In genomic region chr17:31738488-31738887, GRCh38 we compare ENCODE assay signal across 27 cellular contexts.
DNase-seq lines count a peak whose midpoint lies in the region; ATAC-seq and TF ChIP-seq lines count a peak whose summit lies in the region.
"Had no signal": no experiment of that assay in that cellular context is flagged by ENCODE, and none has a peak within 500 bp of the region (broad histone marks: within the 10 kb centered on the region; RNA-seq: fewer than 3 reads in every experiment).

No MANE protein-coding gene starts in this region.

- POLR2A ChIA-PET in Panc1 (lab: Charles Lee): no interaction called here

- 0 out of 2 replicates have a peak overlapping the region, but pooled peaks have one; percentile 3 for H3K27ac ChIP-seq in Panc1 (ENCODE audit: low read length)
- H3K27ac ChIP-seq in tibial artery: peak overlapping the region; percentile 56 to 67
- H3K27ac ChIP-seq in upper lobe of right lung: no peak overlapping the region
- H3K27ac ChIP-seq: breast epithelium, epithelial cell of prostate, ovary, PC-9, tibial nerve, WERI-Rb-1 had no signal

- in situ Hi-C loops in Panc1 (cut with HindIII; ENCODE audit: low pct_unique_long_range_greater_than_20kb, low sequenced_read_pairs): no loop called here

- CTCF ChIA-PET in Panc1 (lab: Charles Lee): interaction anchor here (0.5 kb wide), 1 partner anchor 70 kb away, joined by 5 read pairs; no protein-coding TSS in a partner anchor

- H3K36me3 ChIP-seq in Panc1 (ENCODE audit: control insufficient read depth, insufficient read depth, low read length) (no peaks in the 10 kb centered on the region), tibial artery (no peaks in the 10 kb centered on the region), upper lobe of right lung (no peaks in the 10 kb centered on the region)
- H3K36me3 ChIP-seq: breast epithelium, ovary, tibial nerve, WERI-Rb-1 had no signal

- H3K4me3 ChIP-seq in Panc1 (ENCODE audit: low read depth in 2 of 2, low read length in 2 of 2) (no peak overlapping the region), tibial artery (no peak overlapping the region), upper lobe of right lung (no peak overlapping the region)
- H3K4me3 ChIP-seq: breast epithelium, ovary, PC-9, tibial nerve had no signal

- H3K27me3 ChIP-seq in Panc1 (ENCODE audit: control insufficient read depth, insufficient read depth, low read length) (no peaks in the 10 kb centered on the region), tibial artery (no peaks in the 10 kb centered on the region), upper lobe of right lung (no peaks in the 10 kb centered on the region)
- H3K27me3 ChIP-seq: breast epithelium, ovary, tibial nerve had no signal

- no peak for DNase-seq in Panc1 (ENCODE audit: low read depth, low spot score)
- DNase-seq in fibroblast of gingiva (ENCODE audit: low read depth): peak; percentile 32
- peak; percentile 54 for DNase-seq in left lobe of liver (ENCODE audit: low spot score)
- peak in 1 of 2 donors; percentile 24 for DNase-seq in tibial artery
- no peak for DNase-seq in upper lobe of right lung
- DNase-seq: activated CD4-positive, alpha-beta T cell treated with anti-CD3 and anti-CD28 coated beads for 48 hours; activated CD8-positive, alpha-beta memory T cell treated with anti-CD3 and anti-CD28 coated beads for 24 hours; activated effector memory CD4-positive, alpha-beta T cell treated with Interleukin-2 at 50 U/mL for 16 hours; amygdala; C1 segment of cervical spinal cord; Caco-2; effector CD4-positive, alpha-beta T cell; NCI-H1417 treated with DMSO at 0.1 percent for 48 hours; NCI-H2029 treated with DMSO at 0.1 percent for 48 hours; NCI-H524 treated with DMSO at 0.1 percent for 48 hours; nephron progenitor cell; ovary; PC-9; SHP77; stimulated activated CD4-positive, alpha-beta T cell treated with anti-CD3 and anti-CD28 coated beads, Interleukin-1b, Interleukin-23, amount 100 ng/mL, for 48 hours; WERI-Rb-1 had no signal

- intact Hi-C loops in Panc1 (cut with micrococcal nuclease; ENCODE audit: unreplicated experiment): no loop called here
- intact Hi-C loops in tibial artery (cut with DNase I; ENCODE audit: low total_unique reads): no loop called here
- intact Hi-C loops in upper lobe of right lung (cut with DNase I): no loop called here

- H3K9me3 ChIP-seq in Panc1 (ENCODE audit: control insufficient read depth, insufficient read depth, low read depth, low read length) (no peaks in the 10 kb centered on the region), tibial artery (no peaks in the 10 kb centered on the region), upper lobe of right lung (no peaks in the 10 kb centered on the region)
- H3K9me3 ChIP-seq: breast epithelium, Caco-2, ovary, tibial nerve had no signal

- H3K4me1 ChIP-seq in Panc1 (ENCODE audit: control insufficient read depth, insufficient read depth, low read length): peaks cover 10% of the 10 kb centered on the region; the same call in 1 of the 2 replicates
- peaks cover 0 to 73% (median 27%) of the 10 kb centered on the region in 4 donors for H3K4me1 ChIP-seq in tibial artery
- no peaks in the 10 kb centered on the region for H3K4me1 ChIP-seq in upper lobe of right lung
- H3K4me1 ChIP-seq: breast epithelium, Caco-2 had no signal

- BruUV-seq in Panc1 (replicated peaks; lab: Mats Ljungman, UMichigan): no TSS peak

- ATAC-seq in Panc1 (no peak), left lobe of liver (peak; percentile 94), GM19397 (IDR thresholded peaks at IDR 0.05; ENCODE audit: unreplicated experiment) (no peak), GM18868 (IDR thresholded peaks at IDR 0.05; ENCODE audit: unreplicated experiment) (no peak), upper lobe of right lung (no peak)
- ATAC-seq: activated naive CD4-positive, alpha-beta T cell treated with anti-CD3 and anti-CD28 coated beads, Interleukin-2, amount 50 U/mL, for 72 hours had no signal

- no peak for TF ChIP-seq CTCF in Panc1 (IDR thresholded peaks at IDR 0.05)
- no peak for TF ChIP-seq CTCF in tibial artery (IDR thresholded peaks at IDR 0.05)
- TF ChIP-seq CTCF in upper lobe of right lung (IDR thresholded peaks at IDR 0.05): no peak

Comparison
In these comparisons a context has a peak if more than half of its experiments do, and no peak if none do; other contexts are left out.
1. DNase-seq: peak in fibroblast of gingiva (single experiment) and left lobe of liver (single experiment); none in Panc1 (single experiment) and upper lobe of right lung (single experiment).